ENCODE assay signal across 8 cellular contexts in the genomic region with DNA sequence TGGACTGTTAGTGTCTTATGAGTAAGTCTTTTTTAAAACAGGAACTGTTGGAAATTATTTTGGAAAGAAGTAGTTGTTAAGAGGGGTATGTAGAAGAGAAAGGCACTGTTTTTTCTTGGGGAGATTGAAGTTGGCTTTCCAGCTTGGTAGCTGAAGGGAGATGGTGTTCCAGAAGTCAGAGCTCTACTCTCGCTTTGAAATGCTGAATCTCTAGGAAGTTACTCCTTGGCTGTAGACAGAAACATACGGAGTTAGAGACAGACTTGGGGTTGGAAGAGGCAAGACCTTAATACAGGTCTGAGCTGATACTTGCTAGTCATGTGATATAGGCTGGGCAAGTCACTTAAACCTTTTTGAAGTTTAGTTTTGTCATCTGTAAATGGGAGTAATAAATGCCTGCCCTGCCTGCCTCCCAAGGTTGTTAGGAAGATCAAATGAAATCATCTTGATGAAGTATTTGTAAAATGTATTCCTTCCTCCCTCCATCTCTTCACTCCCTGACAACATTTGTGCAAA. TPM values are rescaled to one million over a fixed set of nuclear protein-coding genes. Genes with fewer than 3 reads are reported as not detected.
DNase-seq lines count a peak whose midpoint lies in the region; ATAC-seq and TF ChIP-seq lines count a peak whose summit lies in the region.

No MANE protein-coding gene starts in this region.

- 60 to 71% methylated on average over 2 of the region's 2 CpGs for WGBS in body of pancreas, 2 donors

- no peaks in the 10 kb centered on the region for H3K27me3 Mint-ChIP-seq in activated naive CD4-positive, alpha-beta T cell treated with anti-CD3 and anti-CD28 coated beads, Interleukin-2, amount 10 ng/mL, durations not matched to agents 7 days and 5 days
- no peaks in the 10 kb centered on the region for H3K27me3 Mint-ChIP-seq in memory B cell
- peaks cover 3% of the 10 kb centered on the region for H3K27me3 Mint-ChIP-seq in type B pancreatic cell

- peaks cover 17% of the 10 kb centered on the region for H3K36me3 Mint-ChIP-seq in activated naive CD4-positive, alpha-beta T cell treated with anti-CD3 and anti-CD28 coated beads, Interleukin-2, amount 10 ng/mL, durations not matched to agents 7 days and 5 days
- peaks cover 8% of the 10 kb centered on the region for H3K36me3 Mint-ChIP-seq in memory B cell
- H3K36me3 Mint-ChIP-seq in type B pancreatic cell, result peaks cover 4% of the 10 kb centered on the region

- no peaks in the 10 kb centered on the region for H3K9me3 Mint-ChIP-seq in activated naive CD4-positive, alpha-beta T cell treated with anti-CD3 and anti-CD28 coated beads, Interleukin-2, amount 10 ng/mL, durations not matched to agents 7 days and 5 days
- H3K9me3 Mint-ChIP-seq in memory B cell (no peaks in the 10 kb centered on the region), type B pancreatic cell (no peaks in the 10 kb centered on the region)

- H3K4me1 ChIP-seq in ascending aorta (peaks cover 0 to 9% of the 10 kb centered on the region in 2 donors), body of pancreas (peaks cover 28% of the 10 kb centered on the region)

- H3K27ac ChIP-seq in ascending aorta, result peak overlapping the region; percentile 47 to 64
- peak overlapping the region in 2 of 4 donors; percentile 34 to 60 for H3K27ac ChIP-seq in body of pancreas

- H3K36me3 ChIP-seq in ascending aorta, result peaks cover 0 to 6% of the 10 kb centered on the region in 2 donors
- H3K36me3 ChIP-seq in body of pancreas (replicated peaks in 1 of 2; ENCODE audit: insufficient read depth in 1 of 2, low read depth in 2 of 2), result no peaks in the 10 kb centered on the region

- TF ChIP-seq POLR2A in body of pancreas (IDR thresholded peaks at IDR 0.05), result no peak

- peaks cover 38% of the 10 kb centered on the region for H3K4me1 Mint-ChIP-seq in activated naive CD4-positive, alpha-beta T cell treated with anti-CD3 and anti-CD28 coated beads, Interleukin-2, amount 10 ng/mL, durations not matched to agents 7 days and 5 days
- H3K4me1 Mint-ChIP-seq in memory B cell (peaks cover 32% of the 10 kb centered on the region), type B pancreatic cell (ENCODE audit: unreplicated experiment) (peaks cover 25% of the 10 kb centered on the region)

- ATAC-seq in memory B cell (ENCODE audit: low read depth), result no peak
- no peak for ATAC-seq in body of pancreas
- ATAC-seq in GM18867 (IDR thresholded peaks at IDR 0.05; ENCODE audit: unreplicated experiment), result no peak

- TF ChIP-seq CTCF in ascending aorta (IDR thresholded peaks at IDR 0.05) (no peak), type B pancreatic cell (conservative IDR thresholded peaks at IDR 0.05) (no peak), body of pancreas (IDR thresholded peaks at IDR 0.05) (no peak)

- H3K27ac Mint-ChIP-seq in activated naive CD4-positive, alpha-beta T cell treated with anti-CD3 and anti-CD28 coated beads, Interleukin-2, amount 10 ng/mL, durations not matched to agents 7 days and 5 days, result peak overlapping the region; percentile 74
- peak overlapping the region; percentile 96 for H3K27ac Mint-ChIP-seq in memory B cell
- H3K27ac Mint-ChIP-seq in type B pancreatic cell, result peak overlapping the region; percentile 40

- no peak for DNase-seq in activated naive CD4-positive, alpha-beta T cell treated with anti-CD3 and anti-CD28 coated beads, Interleukin-2, amount 10 ng/mL, durations not matched to agents 7 days and 5 days
- no peak for DNase-seq in activated naive CD4-positive, alpha-beta T cell (lab: John Stamatoyannopoulos, UW)
- DNase-seq in ascending aorta (ENCODE audit: low spot score in 2 of 2) (no peak), memory B cell (ENCODE audit: low spot score in 2 of 2) (no peak), type B pancreatic cell (ENCODE audit: extremely low spot score, unreplicated experiment) (no peak), body of pancreas (no peak), GOT3 (lab: John Stamatoyannopoulos, UW) (no peak)

- intact Hi-C loops in ascending aorta (cut with DNase I), result no loop called here
- intact Hi-C loops in body of pancreas (cut with DNase I), result no loop called here

- H3K9me3 ChIP-seq in ascending aorta, result no peaks in the 10 kb centered on the region
- H3K9me3 ChIP-seq in body of pancreas, result no peaks in the 10 kb centered on the region

- CTCF ChIA-PET in activated naive CD4-positive, alpha-beta T cell treated with anti-CD3 and anti-CD28 coated beads, Interleukin-2, amount 10 ng/mL, durations not matched to agents 7 days and 5 days (lab: Charles Lee), result interaction anchor here (0.9 to 6.1 kb wide), 7 partner anchors 9 to 80 kb away, joined by 3 to 45 read pairs (median 4); no protein-coding TSS in a partner anchor

- H3K4me3 ChIP-seq in ascending aorta, result peak overlapping the region; percentile 13 to 27
- no peak overlapping the region for H3K4me3 ChIP-seq in body of pancreas

- H3K4me3 Mint-ChIP-seq in activated naive CD4-positive, alpha-beta T cell treated with anti-CD3 and anti-CD28 coated beads, Interleukin-2, amount 10 ng/mL, durations not matched to agents 7 days and 5 days, result no peak overlapping the region
- H3K4me3 Mint-ChIP-seq in memory B cell (peak overlapping the region; percentile 100), type B pancreatic cell (peak overlapping the region; percentile 12)

- H3K27me3 ChIP-seq in ascending aorta (no peaks in the 10 kb centered on the region), body of pancreas (no peaks in the 10 kb centered on the region)

RNA-seq across cellular contexts. Expression of a gene that starts 2.8 kb away (rescaled TPM):
- total RNA-seq in ascending aorta (14.8 TPM), type B pancreatic cell (ENCODE audit: low replicate concordance) (12.4 and 15.1 TPM in 2 replicates), body of pancreas (10 to 100 TPM in 1 of 2 donors, 1 to 10 TPM in 1; 8.2 to 12.7 TPM)

RNA-seq across cellular contexts. Expression of a gene that starts 29.2 kb away (rescaled TPM):
- total RNA-seq in ascending aorta (0.53 TPM), type B pancreatic cell (ENCODE audit: low replicate concordance) (10.6 and 11.4 TPM in 2 replicates), body of pancreas (1 to 10 TPM in 1 of 2 donors, under 1 TPM in 1; 0.99 to 4.9 TPM)

RNA-seq across cellular contexts. Expression of a gene that starts 29.4 kb away (rescaled TPM):
- total RNA-seq in ascending aorta, result 32.5 TPM
- 22.1 and 23.3 TPM in 2 replicates for total RNA-seq in type B pancreatic cell (ENCODE audit: low replicate concordance)
- 1 to 10 TPM; 3.6 to 4.3 TPM for total RNA-seq in body of pancreas

Comparison
In these comparisons a context has a peak if more than half of its experiments do, and no peak if none do; other contexts are left out.
1. H3K27ac Mint-ChIP-seq: peak in every context shown above with its lines; median percentile 96 in memory B cell; 74 in activated naive CD4-positive, alpha-beta T cell treated with anti-CD3 and anti-CD28 coated beads, Interleukin-2, amount 10 ng/mL, durations not matched to agents 7 days and 5 days; 40 in type B pancreatic cell.
2. H3K4me3 ChIP-seq: peak in ascending aorta (2 of 2); none in body of pancreas (0 of 2).